In the genomic region with DNA sequence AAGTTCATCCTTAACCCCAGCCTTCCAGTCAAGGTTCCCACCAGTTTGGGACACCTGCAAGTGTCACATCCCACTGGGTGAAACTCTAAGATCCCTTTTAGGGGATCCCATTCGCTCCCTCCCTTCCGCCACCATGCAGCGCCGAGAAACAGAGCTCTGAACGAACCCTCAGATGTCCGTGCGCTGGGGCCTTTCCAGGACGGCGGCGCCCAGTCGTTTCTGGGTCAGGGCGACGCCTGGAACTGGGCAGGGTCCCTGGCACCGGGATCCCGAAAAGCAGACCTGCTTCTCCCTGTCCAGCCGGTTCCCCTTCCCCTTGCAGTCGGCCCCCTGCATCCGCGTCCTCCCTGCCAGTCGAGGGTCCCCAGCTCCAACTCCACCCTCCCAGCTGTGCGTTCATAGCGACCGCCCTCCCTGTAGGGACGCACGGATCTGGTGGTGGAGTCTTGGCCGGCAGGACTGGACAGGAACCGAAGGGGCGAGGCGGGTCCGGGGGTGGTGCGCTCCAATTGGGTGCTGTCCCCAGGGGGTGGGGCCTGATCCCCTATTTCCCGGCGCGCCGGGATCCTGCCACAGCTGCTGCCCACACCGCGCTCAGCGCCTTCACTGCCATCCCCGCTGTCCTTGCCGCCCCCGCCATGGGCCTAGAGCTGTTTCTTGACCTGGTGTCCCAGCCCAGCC, we compare ENCODE assay signal across 7 cellular contexts. TPM values are rescaled to one million over a fixed set of nuclear protein-coding genes. Genes with fewer than 3 reads are reported as not detected.
DNase-seq lines count a peak whose midpoint lies in the region; ATAC-seq, FAIRE-seq and TF ChIP-seq lines count a peak whose summit lies in the region.
"Not testable (repeated sequence)": the region's sequence is repeated elsewhere in the genome, so short reads cannot be mapped to it uniquely, and the experiment has no call there.

A gene (plus strand): TSS at position 575 of the 681 bp plus-strand sequence.

- not testable (repeated sequence) for TF ChIP-seq CTCF in GM23338 (conservative IDR thresholded peaks at IDR 0.05; ENCODE audit: low read depth in 2 of 2); fibroblast of the aortic adventitia (IDR thresholded peaks at IDR 0.05; ENCODE audit: insufficient read depth, low read length); left ventricle myocardium inferior (IDR thresholded peaks at IDR 0.05; ENCODE audit: borderline replicate concordance); HepG2 (CRISPR knock-in tag; IDR thresholded peaks at IDR 0.05); psoas muscle (IDR thresholded peaks at IDR 0.05)

- POLR2A ChIA-PET in HepG2 (lab: Yijun Ruan, JAX): not testable (repeated sequence)

- not testable (repeated sequence) for H3K4me1 Mint-ChIP-seq in GM23338; activated naive CD8-positive, alpha-beta T cell treated with anti-CD3 and anti-CD28 coated beads, Interleukin-2, amount 50 U/mL, for 24 hours

- not testable (repeated sequence) for H3K36me3 Mint-ChIP-seq in GM23338 (ENCODE audit: low read depth); activated naive CD8-positive, alpha-beta T cell treated with anti-CD3 and anti-CD28 coated beads, Interleukin-2, amount 50 U/mL, for 24 hours (ENCODE audit: low read depth)

- not testable (repeated sequence) for H3K4me3 ChIP-seq in GM23338; HepG2 (replicated peaks in 1 of 3; ENCODE audit: insufficient read depth in 1 of 3, low read depth in 2 of 3, low read length in 3 of 3)
- H3K4me3 ChIP-seq in fibroblast of the aortic adventitia (ENCODE audit: low read depth, low read length): peak within 1 kb of the TSS; percentile 25
- peak within 1 kb of the TSS; percentile 42 for H3K4me3 ChIP-seq in left ventricle myocardium inferior
- peak within 1 kb of the TSS; percentile 36 for H3K4me3 ChIP-seq in psoas muscle

- H3F3A ChIP-seq in GM23338 (replicated peaks; ENCODE audit: low read depth): not testable (repeated sequence)

- not testable (repeated sequence) for H3K4me2 ChIP-seq in GM23338; HepG2 (ENCODE audit: low read depth, low read length)

- TF ChIP-seq POLR2A in HepG2 (IDR thresholded peaks at IDR 0.05; ENCODE audit: insufficient read depth in 1 of 2, low read depth in 2 of 2, low read length in 2 of 2): not testable (repeated sequence)

- H2AFZ ChIP-seq in GM23338; HepG2 (ENCODE audit: low read length): not testable (repeated sequence)

- CTCF ChIA-PET in HepG2 (lab: Yijun Ruan, JAX; ENCODE audit: low intra/inter-chr PET ratio, low total read pairs): not testable (repeated sequence)

- intact Hi-C loops in left ventricle myocardium inferior (cut with micrococcal nuclease); HepG2 (cut with micrococcal nuclease; ENCODE audit: unreplicated experiment): not testable (repeated sequence)
- intact Hi-C loops in psoas muscle (cut with DNase I): loop anchor here in 1 of 2 donors (10.0 kb wide), 1 partner anchor 195 kb away; no protein-coding TSS in a partner anchor

- not testable (repeated sequence) for FAIRE-seq in HepG2 (lab: Jason Lieb, UNC)

- H3K79me2 ChIP-seq in GM23338 (replicated peaks; ENCODE audit: insufficient read depth); HepG2 (ENCODE audit: insufficient read depth, low read length): not testable (repeated sequence)

- H3K27me3 Mint-ChIP-seq in GM23338 (ENCODE audit: insufficient read depth, low read depth, poor library complexity); activated naive CD8-positive, alpha-beta T cell treated with anti-CD3 and anti-CD28 coated beads, Interleukin-2, amount 50 U/mL, for 24 hours: not testable (repeated sequence)

- not testable (repeated sequence) for H3K9me2 ChIP-seq in GM23338 (ENCODE audit: insufficient read depth)

- H3K4me3 Mint-ChIP-seq in GM23338; activated naive CD8-positive, alpha-beta T cell treated with anti-CD3 and anti-CD28 coated beads, Interleukin-2, amount 50 U/mL, for 24 hours: not testable (repeated sequence)

- not testable (repeated sequence) for BruUV-seq in HepG2 (replicated peaks; lab: Mats Ljungman, UMichigan)

- no CpG with 5 or more reads among the region's 41 CpGs for WGBS in HepG2 (ENCODE audit: low lambda C conversion rate)
- no CpG with 5 or more reads among the region's 41 CpGs for WGBS in psoas muscle, 3 donors

- DNase-seq in GM23338 (ENCODE audit: low spot score); activated naive CD8-positive, alpha-beta T cell treated with anti-CD3 and anti-CD28 coated beads, Interleukin-2, amount 50 U/mL, for 24 hours; fibroblast of the aortic adventitia (ENCODE audit: low read depth); left ventricle myocardium inferior; HepG2 (ENCODE audit: low spot score); psoas muscle: not testable (repeated sequence)

- not testable (repeated sequence) for H4K20me1 ChIP-seq in GM23338 (replicated peaks; ENCODE audit: insufficient read depth); HepG2 (ENCODE audit: insufficient read depth, low read length)

- ATAC-seq in GM23338: peak; percentile 66
- peak; percentile 96 for ATAC-seq in SK-N-SH treated with all-trans-retinoic acid at 6 μM for 48 hours
- ATAC-seq in activated naive CD8-positive, alpha-beta T cell treated with anti-CD3 and anti-CD28 coated beads, Interleukin-2, amount 50 U/mL, for 24 hours: peak; percentile 11
- ATAC-seq in HepG2: peak; percentile 93
- ATAC-seq in psoas muscle: peak; percentile 80 to 93 (median 84)

- TF ChIP-seq RAD21 in HepG2 (CRISPR knock-in tag; IDR thresholded peaks at IDR 0.05): not testable (repeated sequence)

- not testable (repeated sequence) for H3K27ac ChIP-seq in GM23338 (ENCODE audit: low read depth); left ventricle myocardium inferior (replicated peaks); HepG2 (ENCODE audit: extremely low read length, insufficient read depth, low read length); psoas muscle

- not testable (repeated sequence) for TF ChIP-seq EP300 in HepG2 (IDR thresholded peaks at IDR 0.05; ENCODE audit: low read depth in 2 of 2, low read length in 2 of 2); HepG2 (CRISPR knock-in tag; IDR thresholded peaks at IDR 0.05; ENCODE audit: borderline replicate concordance)

- not testable (repeated sequence) for H3K27ac Mint-ChIP-seq in GM23338; activated naive CD8-positive, alpha-beta T cell treated with anti-CD3 and anti-CD28 coated beads, Interleukin-2, amount 50 U/mL, for 24 hours

- in situ Hi-C loops in HepG2 (cut with HindIII; ENCODE audit: extremely low pct_ligation_motif_present, low pct_unique_long_range_greater_than_20kb): not testable (repeated sequence)

- H3K27me3 ChIP-seq in GM23338 (ENCODE audit: insufficient read depth); left ventricle myocardium inferior (ENCODE audit: low read depth); HepG2 (ENCODE audit: control insufficient read depth in 1 of 2, insufficient read depth in 2 of 2, low read length in 2 of 2); psoas muscle (ENCODE audit: insufficient read depth in 3 of 3, low read length in 2 of 3): not testable (repeated sequence)

- not testable (repeated sequence) for H3K9ac ChIP-seq in HepG2 (ENCODE audit: insufficient read depth, low read depth, low read length)

- H3K9me3 Mint-ChIP-seq in GM23338; activated naive CD8-positive, alpha-beta T cell treated with anti-CD3 and anti-CD28 coated beads, Interleukin-2, amount 50 U/mL, for 24 hours: not testable (repeated sequence)

- H3K9me3 ChIP-seq in left ventricle myocardium inferior (replicated peaks); HepG2 (ENCODE audit: low read length); psoas muscle: not testable (repeated sequence)

- not testable (repeated sequence) for H3K4me1 ChIP-seq in GM23338 (ENCODE audit: insufficient read depth); left ventricle myocardium inferior; HepG2 (ENCODE audit: insufficient read depth, low read length); psoas muscle

- not testable (repeated sequence) for H3K36me3 ChIP-seq in GM23338 (ENCODE audit: insufficient read depth); left ventricle myocardium inferior; HepG2 (replicated peaks in 1 of 2; ENCODE audit: control insufficient read depth in 1 of 2, insufficient read depth in 2 of 2, low read length in 2 of 2); psoas muscle (ENCODE audit: insufficient read depth in 1 of 2, low read depth in 1 of 2)

RNA-seq across cellular contexts. Expression of the gene that starts here (rescaled TPM):
- not detected in 2 replicates for total RNA-seq in GM23338 (2014; rRNA removed; shearing (Covaris generic))
- polyA plus RNA-seq in GM23338 (2016; fragmentation: Nextera tagmentation; extraction: Ambion mirVana) (0.44 and 1.3 TPM in 2 replicates), HepG2 (2011; rRNA removed) (not detected in 2 replicates), psoas muscle (under 1 TPM; 0.12 to 0.89 (median 0.25) TPM)
- total RNA-seq in fibroblast of the aortic adventitia (ENCODE audit: low replicate concordance) (0.54 TPM in 1 of 2 replicates, not detected in the other), left ventricle myocardium inferior (0.66 TPM), HepG2 (2016; rRNA removed; fragmentation: Illumina TruSeq; extraction: Trizol) (not detected in 2 replicates), psoas muscle (under 1 TPM in 1 of 4 donors, not detected in 3; 0.34 TPM)
- not detected in 2 replicates for total RNA-seq in HepG2 (2016; cell fraction: cytosol; rRNA removed; fragmentation: Illumina TruSeq; extraction: Trizol; ENCODE audit: low read depth)
- not detected in 2 replicates for total RNA-seq in HepG2 (2016; cell fraction: insoluble cytoplasmic fraction; rRNA removed; fragmentation: Illumina TruSeq; extraction: Trizol)
- not detected in 2 replicates for total RNA-seq in HepG2 (2016; cell fraction: membrane; rRNA removed; fragmentation: Illumina TruSeq; extraction: Trizol)
- total RNA-seq in HepG2 (2016; cell fraction: nucleus; rRNA removed; fragmentation: Illumina TruSeq; extraction: Trizol): not detected in 2 replicates
- not detected in 2 replicates for polyA plus RNA-seq in HepG2 (2011; cell fraction: cytosol; rRNA removed)
- 0.21 and 0.71 TPM in 2 replicates for polyA plus RNA-seq in HepG2 (2011; cell fraction: nucleus; rRNA removed)
- 0.21 TPM in 1 of 2 replicates, not detected in the other for polyA plus RNA-seq in HepG2 (2012)
- polyA plus RNA-seq in HepG2 (2016; cell fraction: cytosol; fragmentation: Illumina TruSeq; extraction: Trizol; ENCODE audit: low read depth): not detected in 2 replicates
- polyA plus RNA-seq in HepG2 (2016; cell fraction: insoluble cytoplasmic fraction; fragmentation: Illumina TruSeq; extraction: Trizol; ENCODE audit: low read depth): not detected in 2 replicates
- not detected in 2 replicates for polyA plus RNA-seq in HepG2 (2016; cell fraction: membrane; fragmentation: Illumina TruSeq; extraction: Trizol; ENCODE audit: low read depth)
- 0.45 TPM in 1 of 2 replicates, not detected in the other for polyA plus RNA-seq in HepG2 (2016; cell fraction: nucleus; fragmentation: Illumina TruSeq; extraction: Trizol; ENCODE audit: insufficient read depth, low read depth)
- polyA minus RNA-seq in HepG2 (2011; rRNA and poly(A)+ RNA removed; ENCODE audit: low replicate concordance): not detected in 2 replicates
- not detected in 2 replicates for polyA minus RNA-seq in HepG2 (2011; cell fraction: cytosol; rRNA and poly(A)+ RNA removed)
- not detected in 2 replicates for polyA minus RNA-seq in HepG2 (2011; cell fraction: nucleus; rRNA and poly(A)+ RNA removed)

Comparison
In these comparisons a context has a peak if more than half of its experiments do, and no peak if none do; other contexts are left out.
1. Peak in ATAC-seq in HepG2; RNA of the gene not detected or under 1 TPM.
2. Peak in ATAC-seq and H3K4me3 ChIP-seq in psoas muscle; RNA of the gene not detected or under 1 TPM.
3. ATAC-seq: peak in every context shown above with its lines; median percentile 96 in SK-N-SH treated with all-trans-retinoic acid at 6 μM for 48 hours; 93 in HepG2; 84 in psoas muscle; 66 in GM23338; 11 in activated naive CD8-positive, alpha-beta T cell treated with anti-CD3 and anti-CD28 coated beads, Interleukin-2, amount 50 U/mL, for 24 hours.